21 cellular contexts compared by ENCODE assay signal in genomic region chr3:116473602-116474001, GRCh38. TPM values are rescaled to one million over a fixed set of nuclear protein-coding genes. Genes with fewer than 3 reads are reported as not detected.
DNase-seq lines count a peak whose midpoint lies in the region; ATAC-seq and TF ChIP-seq lines count a peak whose summit lies in the region.
"Had no signal": no experiment of that assay in that cellular context is flagged by ENCODE, and none has a peak within 500 bp of the region (broad histone marks: within the 10 kb centered on the region; RNA-seq: fewer than 3 reads in every experiment).

No MANE protein-coding gene starts in this region.

- H3K79me2 ChIP-seq in fibroblast of lung (ENCODE audit: control insufficient read depth, insufficient read depth, low read length) = no peaks in the 10 kb centered on the region

- H3K4me2 ChIP-seq in fibroblast of lung (ENCODE audit: extremely low read depth, insufficient read depth, low read length) = no peak overlapping the region
- H3K4me2 ChIP-seq: BLaER1 treated with 17β-estradiol and CSF1 and Interleukin-3, amounts not matched to agents 10 nM and 100 nM had no signal

- CTCF ChIA-PET in activated CD4-positive, alpha-beta T cell treated with anti-CD3 and anti-CD28 coated beads for 36 hours (lab: Charles Lee) = interaction anchor here (0.6 kb wide), 1 partner anchor 723 kb away, joined by 5 read pairs; no protein-coding TSS in a partner anchor

- H3K9ac ChIP-seq in fibroblast of lung (ENCODE audit: insufficient read depth, low read length) = no peak overlapping the region
- H3K9ac ChIP-seq: BLaER1 treated with 17β-estradiol and CSF1 and Interleukin-3, amounts not matched to agents 10 nM and 100 nM had no signal

- H3K27me3 Mint-ChIP-seq in activated CD4-positive, alpha-beta T cell treated with anti-CD3 and anti-CD28 coated beads for 36 hours = no peaks in the 10 kb centered on the region
- H3K27me3 Mint-ChIP-seq: activated CD4-positive, alpha-beta T cell treated with anti-CD3 and anti-CD28 coated beads, Interleukin-2, amount 10 ng/mL, durations not matched to agents 7 days and 5 days; T-cell had no signal

- no peak for ATAC-seq in activated CD4-positive, alpha-beta T cell treated with anti-CD3 and anti-CD28 coated beads for 36 hours
- ATAC-seq: naive thymus-derived CD8-positive, alpha-beta T cell; right lobe of liver; Right ventricle myocardium inferior; T-cell had no signal

- intact Hi-C loops in activated CD4-positive, alpha-beta T cell treated with anti-CD3 and anti-CD28 coated beads for 36 hours (cut with DNase I, micrococcal nuclease) = no loop called here
- intact Hi-C loops in dorsolateral prefrontal cortex (cut with DNase I) = no loop called here

- POLR2A ChIA-PET in activated CD4-positive, alpha-beta T cell treated with anti-CD3 and anti-CD28 coated beads for 36 hours (lab: Charles Lee) = no interaction called here

- no peaks in the 10 kb centered on the region for H3K9me3 ChIP-seq in fibroblast of lung (ENCODE audit: control insufficient read depth, insufficient read depth, low read depth, low read length)
- peaks cover 6% of the 10 kb centered on the region for H3K9me3 ChIP-seq in mesodermal cell (ENCODE audit: control insufficient read depth, low read length)
- H3K9me3 ChIP-seq: ovary, right lobe of liver, thyroid gland had no signal

- no peaks in the 10 kb centered on the region for H4K20me1 ChIP-seq in fibroblast of lung (ENCODE audit: control insufficient read depth, extremely low read depth, insufficient read depth, low read length)
- H4K20me1 ChIP-seq: BLaER1 treated with 17β-estradiol and CSF1 and Interleukin-3, amounts not matched to agents 10 nM and 100 nM had no signal

- peak; percentile 11 for DNase-seq in CMK (ENCODE audit: low read depth)
- peak; percentile 56 for DNase-seq in HS-5 (ENCODE audit: low read depth)
- peak; percentile 4 to 65 for DNase-seq in fibroblast of lung (ENCODE audit: low read depth in 2 of 2)
- no peak for DNase-seq in hepatic stellate cell (ENCODE audit: low spot score)
- no peak for DNase-seq in activated CD4-positive, alpha-beta T cell treated with anti-CD3 and anti-CD28 coated beads for 36 hours
- DNase-seq in dorsolateral prefrontal cortex = no peak
- DNase-seq: activated CD4-positive, alpha-beta T cell treated with anti-CD3 and anti-CD28 coated beads, Interleukin-2, amount 10 ng/mL, durations not matched to agents 7 days and 5 days; activated CD8-positive, alpha-beta memory T cell treated with anti-CD3 and anti-CD28 coated beads, Interleukin-2, amount 50 U/mL, for 48 hours; activated effector memory CD4-positive, alpha-beta T cell treated with Interleukin-2 at 50 U/mL for 16 hours; H9; head of caudate nucleus; mammary epithelial cell; naive thymus-derived CD8-positive, alpha-beta T cell; ovary; right lobe of liver; stimulated activated naive CD4-positive, alpha-beta T cell; T-cell; thyroid gland had no signal

- H3K9me3 Mint-ChIP-seq in activated CD4-positive, alpha-beta T cell treated with anti-CD3 and anti-CD28 coated beads for 36 hours (ENCODE audit: low read depth) = peaks cover 5% of the 10 kb centered on the region

- H3K4me1 ChIP-seq in fibroblast of lung (ENCODE audit: control insufficient read depth, extremely low read depth, insufficient read depth, low read length) (no peaks in the 10 kb centered on the region), mesodermal cell (ENCODE audit: control insufficient read depth, insufficient read depth, low read length, poor library complexity, severe bottlenecking) (peaks cover 34% of the 10 kb centered on the region)
- H3K4me1 ChIP-seq: BLaER1 treated with 17β-estradiol and CSF1 and Interleukin-3, amounts not matched to agents 10 nM and 100 nM; right lobe of liver; thyroid gland had no signal

- H3K4me3 ChIP-seq in fibroblast of lung (replicated peaks in 1 of 4; ENCODE audit: control extremely low read depth in 1 of 4, insufficient read depth in 1 of 4, low read depth in 3 of 4, low read length in 4 of 4) = no peak overlapping the region
- no peak overlapping the region for H3K4me3 ChIP-seq in mesodermal cell (ENCODE audit: extremely low read depth, insufficient read depth, low read length, poor library complexity, severe bottlenecking)
- H3K4me3 ChIP-seq in dorsolateral prefrontal cortex = no peak overlapping the region
- H3K4me3 ChIP-seq: BLaER1 treated with 17β-estradiol and CSF1 and Interleukin-3, amounts not matched to agents 10 nM and 100 nM; ovary; right lobe of liver; thyroid gland had no signal

- H3K36me3 ChIP-seq in fibroblast of lung (ENCODE audit: control insufficient read depth, insufficient read depth, low read length) (no peaks in the 10 kb centered on the region), mesodermal cell (ENCODE audit: control insufficient read depth, insufficient read depth, low read length) (no peaks in the 10 kb centered on the region)
- H3K36me3 ChIP-seq: BLaER1 treated with 17β-estradiol and CSF1 and Interleukin-3, amounts not matched to agents 10 nM and 100 nM; ovary; right lobe of liver; thyroid gland had no signal

- no peak overlapping the region for H3K27ac Mint-ChIP-seq in activated CD4-positive, alpha-beta T cell treated with anti-CD3 and anti-CD28 coated beads for 36 hours
- H3K27ac Mint-ChIP-seq: activated CD4-positive, alpha-beta T cell treated with anti-CD3 and anti-CD28 coated beads, Interleukin-2, amount 10 ng/mL, durations not matched to agents 7 days and 5 days; H9; naive thymus-derived CD8-positive, alpha-beta T cell; T-cell had no signal

- H3K27ac ChIP-seq in fibroblast of lung (ENCODE audit: insufficient read depth, low read length) (no peak overlapping the region), mesodermal cell (ENCODE audit: low read depth, low read length, severe bottlenecking) (peak overlapping the region; percentile 81), dorsolateral prefrontal cortex (no peak overlapping the region)
- H3K27ac ChIP-seq: BLaER1 treated with 17β-estradiol and CSF1 and Interleukin-3, amounts not matched to agents 10 nM and 100 nM; ovary; right lobe of liver; thyroid gland had no signal

- TF ChIP-seq CTCF in fibroblast of lung (conservative IDR thresholded peaks at IDR 0.05 in 1 of 2, IDR thresholded peaks at IDR 0.05 in 1 of 2; ENCODE audit: low read depth in 1 of 2, low read length in 2 of 2) (no peak), dorsolateral prefrontal cortex (IDR thresholded peaks at IDR 0.05 in 54 of 56, conservative IDR thresholded peaks at IDR 0.05 in 2 of 56; ENCODE audit: low read depth in 1 of 56, partially characterized antibody in 56 of 56) (no peak)

- H3K4me1 Mint-ChIP-seq in activated CD4-positive, alpha-beta T cell treated with anti-CD3 and anti-CD28 coated beads for 36 hours = no peaks in the 10 kb centered on the region
- H3K4me1 Mint-ChIP-seq: activated CD4-positive, alpha-beta T cell treated with anti-CD3 and anti-CD28 coated beads, Interleukin-2, amount 10 ng/mL, durations not matched to agents 7 days and 5 days; naive thymus-derived CD8-positive, alpha-beta T cell; T-cell had no signal

- no peak overlapping the region for H2AFZ ChIP-seq in fibroblast of lung (ENCODE audit: low read length)

- H3K36me3 Mint-ChIP-seq in activated CD4-positive, alpha-beta T cell treated with anti-CD3 and anti-CD28 coated beads for 36 hours (ENCODE audit: low read depth) = no peaks in the 10 kb centered on the region
- H3K36me3 Mint-ChIP-seq: T-cell had no signal

- no peak overlapping the region for H3K4me3 Mint-ChIP-seq in activated CD4-positive, alpha-beta T cell treated with anti-CD3 and anti-CD28 coated beads for 36 hours
- H3K4me3 Mint-ChIP-seq: activated CD4-positive, alpha-beta T cell treated with anti-CD3 and anti-CD28 coated beads, Interleukin-2, amount 10 ng/mL, durations not matched to agents 7 days and 5 days; H9; naive thymus-derived CD8-positive, alpha-beta T cell; T-cell had no signal

- H3K27me3 ChIP-seq in fibroblast of lung (ENCODE audit: control insufficient read depth, insufficient read depth, low read length) (no peaks in the 10 kb centered on the region), dorsolateral prefrontal cortex (no peaks in the 10 kb centered on the region)
- H3K27me3 ChIP-seq: BLaER1 treated with 17β-estradiol and CSF1 and Interleukin-3, amounts not matched to agents 10 nM and 100 nM; ovary; right lobe of liver; thyroid gland had no signal

RNA-seq across cellular contexts. Expression of gene LSAMP, which starts 28.3 kb away (rescaled TPM):
- 4.8 and 9.0 TPM in 2 replicates for total RNA-seq in fibroblast of lung
- 5.9 and 10.7 TPM in 2 replicates for polyA plus RNA-seq in fibroblast of lung
- polyA plus RNA-seq in fibroblast of lung (2012) = 4.9 and 9.0 TPM in 2 replicates
- 2.8 and 29.9 TPM in 2 replicates for polyA minus RNA-seq in fibroblast of lung (ENCODE audit: low replicate concordance)
- polyA plus RNA-seq in mesodermal cell (2013, experiment 1 of 2) = 38.1 TPM
- polyA plus RNA-seq in mesodermal cell (2013, experiment 2 of 2) = 35.4 TPM
- not detected for total RNA-seq in activated CD4-positive, alpha-beta T cell treated with anti-CD3 and anti-CD28 coated beads for 36 hours
- total RNA-seq in dorsolateral prefrontal cortex = 100 to 1,000 TPM; 116 to 277 (median 204) TPM
- total RNA-seq: activated CD4-positive, alpha-beta T cell treated with anti-CD3 and anti-CD28 coated beads, Interleukin-2, amount 10 ng/mL, durations not matched to agents 7 days and 5 days; mammary epithelial cell; naive thymus-derived CD8-positive, alpha-beta T cell had no signal
- polyA plus RNA-seq: mammary epithelial cell; naive thymus-derived CD8-positive, alpha-beta T cell had no signal

Comparison
In these comparisons a context has a peak if more than half of its experiments do, and no peak if none do; other contexts are left out.
1. DNase-seq: peak in CMK (single experiment), HS-5 (single experiment) and fibroblast of lung (2 of 2); none in hepatic stellate cell (single experiment), activated CD4-positive, alpha-beta T cell treated with anti-CD3 and anti-CD28 coated beads for 36 hours (single experiment) and dorsolateral prefrontal cortex (0 of 10).
2. RNA of gene LSAMP, which starts 28.3 kb away (total RNA-seq): 116 to 277 TPM in dorsolateral prefrontal cortex; 4.8 to 9.0 TPM in fibroblast of lung and not detected in activated CD4-positive, alpha-beta T cell treated with anti-CD3 and anti-CD28 coated beads for 36 hours; every median in the first group is over 10 times any median in the second.